ENCODE assay signal across 1 cellular context in the genomic region with DNA sequence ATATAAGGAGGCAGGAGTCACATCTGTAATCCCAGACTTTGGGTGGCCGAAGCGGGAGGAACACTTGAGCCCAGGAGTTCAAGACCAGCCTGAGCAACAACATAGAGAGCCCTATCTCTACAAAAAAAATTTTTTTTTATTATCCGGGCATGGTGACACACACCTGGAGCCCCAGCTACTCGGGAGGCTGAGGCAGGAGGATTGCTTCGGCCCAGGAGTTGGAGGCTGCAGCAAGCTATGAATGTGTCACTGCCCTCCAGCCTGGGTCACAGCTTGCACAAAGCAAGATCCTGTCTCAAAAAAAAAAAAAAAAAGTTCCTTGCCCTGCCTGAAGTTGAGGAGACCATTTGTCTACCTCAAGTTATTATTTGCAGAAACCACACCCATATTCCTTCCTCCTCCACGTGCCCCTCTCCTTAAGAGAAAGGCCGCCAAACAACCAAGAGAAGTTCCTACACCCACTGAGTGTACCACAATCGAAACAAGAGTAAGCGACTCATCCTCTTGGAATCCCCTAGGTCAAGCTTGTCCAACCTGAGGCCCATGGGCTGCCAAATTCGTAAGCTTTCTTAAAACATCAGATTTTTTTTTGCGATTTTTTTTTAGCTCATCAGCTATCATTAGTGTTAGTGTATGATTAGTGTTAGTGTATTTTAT.
TF ChIP-seq lines count a peak whose summit lies in the region.

No MANE protein-coding gene starts in this region.

TF ChIP-seq in GM12878, 131 proteins besides CTCF, POLR2A, EP300 and RAD21:
- TF ChIP-seq, protein P1, sequence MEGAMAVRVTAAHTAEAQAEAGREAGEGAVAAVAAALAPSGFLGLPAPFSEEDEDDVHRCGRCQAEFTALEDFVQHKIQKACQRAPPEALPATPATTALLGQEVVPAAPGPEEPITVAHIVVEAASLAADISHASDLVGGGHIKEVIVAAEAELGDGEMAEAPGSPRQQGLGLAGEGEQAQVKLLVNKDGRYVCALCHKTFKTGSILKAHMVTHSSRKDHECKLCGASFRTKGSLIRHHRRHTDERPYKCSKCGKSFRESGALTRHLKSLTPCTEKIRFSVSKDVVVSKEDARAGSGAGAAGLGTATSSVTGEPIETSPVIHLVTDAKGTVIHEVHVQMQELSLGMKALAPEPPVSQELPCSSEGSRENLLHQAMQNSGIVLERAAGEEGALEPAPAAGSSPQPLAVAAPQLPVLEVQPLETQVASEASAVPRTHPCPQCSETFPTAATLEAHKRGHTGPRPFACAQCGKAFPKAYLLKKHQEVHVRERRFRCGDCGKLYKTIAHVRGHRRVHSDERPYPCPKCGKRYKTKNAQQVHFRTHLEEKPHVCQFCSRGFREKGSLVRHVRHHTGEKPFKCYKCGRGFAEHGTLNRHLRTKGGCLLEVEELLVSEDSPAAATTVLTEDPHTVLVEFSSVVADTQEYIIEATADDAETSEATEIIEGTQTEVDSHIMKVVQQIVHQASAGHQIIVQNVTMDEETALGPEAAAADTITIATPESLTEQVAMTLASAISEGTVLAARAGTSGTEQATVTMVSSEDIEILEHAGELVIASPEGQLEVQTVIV (IDR thresholded peaks at IDR 0.05; ENCODE audit: borderline replicate concordance, partially characterized antibody), result no peak
- TF ChIP-seq TARDBP (IDR thresholded peaks at IDR 0.05; ENCODE audit: borderline replicate concordance) (no peak), DPF2 (IDR thresholded peaks at IDR 0.05) (no peak), BHLHE40 (IDR thresholded peaks at IDR 0.05; ENCODE audit: borderline replicate concordance in 1 of 2, low read depth in 2 of 2, low read length in 1 of 2) (peak; percentile 49 to 56; a peak in 1 of 4 replicates), NFIC (IDR thresholded peaks at IDR 0.05; ENCODE audit: low read depth, low read length) (0 out of 2 replicates have a peak, but pooled peaks have one; percentile 10), SREBF1 (IDR thresholded peaks at IDR 0.05; ENCODE audit: low read length) (no peak), RCOR1 (conservative IDR thresholded peaks at IDR 0.05; ENCODE audit: low read depth, low read length) (no peak), RUNX3 (IDR thresholded peaks at IDR 0.05; ENCODE audit: low read length) (peak; percentile 39; the same call in 1 of the 2 replicates), BCL11A (IDR thresholded peaks at IDR 0.05; ENCODE audit: low read depth, low read length) (no peak), CBX5 (IDR thresholded peaks at IDR 0.05; ENCODE audit: low read depth) (no peak), ZNF384 (IDR thresholded peaks at IDR 0.05; ENCODE audit: borderline replicate concordance, low read depth, low read length) (0 out of 2 replicates have a peak, but pooled peaks have one; percentile 19), MXI1 (IDR thresholded peaks at IDR 0.05; ENCODE audit: low read depth, low read length) (no peak)
